1 cellular context compared by ENCODE assay signal in genomic region chr12:15851919-15852318, GRCh38.
TF ChIP-seq lines count a peak whose summit lies in the region.

No MANE protein-coding gene starts in this region.

TF ChIP-seq in A549, 52 proteins besides CTCF, POLR2A, EP300 and RAD21 (continued from another document):
- no peak for TF ChIP-seq REST (IDR thresholded peaks at IDR 0.05)
